Comparison of ENCODE assay signal across 8 cellular contexts in genomic region chr6:30060634-30060981, GRCh38. TPM values are rescaled to one million over a fixed set of nuclear protein-coding genes. Genes with fewer than 3 reads are reported as not detected.
A peak's percentile ranks its signal among the peaks of the same experiment; 100 is the strongest.
DNase-seq lines count a peak whose midpoint lies in the region; ATAC-seq, FAIRE-seq and TF ChIP-seq lines count a peak whose summit lies in the region.

No MANE protein-coding gene starts in this region.

- peak overlapping the region; percentile 84 for H4K8ac ChIP-seq in mesendoderm (ENCODE audit: low read depth, low read length)

- H4K5ac ChIP-seq in mesendoderm (ENCODE audit: low read length) = peak overlapping the region; percentile 47

- H3K27ac ChIP-seq in ectodermal cell (ENCODE audit: insufficient read depth, low read depth, low read length, poor library complexity, severe bottlenecking) (peak overlapping the region; percentile 54), mesendoderm (ENCODE audit: low read depth, low read length) (no peak overlapping the region), transverse colon (peak overlapping the region; percentile 91 to 95 (median 94))

- ATAC-seq in HG02642 (IDR thresholded peaks at IDR 0.05; ENCODE audit: poor library complexity, unreplicated experiment) = peak; percentile 20

- no peak for TF ChIP-seq POLR2A in GM12891 (IDR thresholded peaks at IDR 0.05; ENCODE audit: low read depth, low read length)
- no peak for TF ChIP-seq POLR2A in transverse colon (IDR thresholded peaks at IDR 0.05)

- H3K9ac ChIP-seq in mesendoderm (ENCODE audit: low read length) = peak overlapping the region; percentile 81

- H3K4me1 ChIP-seq in ectodermal cell (ENCODE audit: control insufficient read depth, insufficient read depth, low read length) (peaks cover 10% of the 10 kb centered on the region), mesendoderm (ENCODE audit: control insufficient read depth, low read depth, low read length) (peaks cover 4% of the 10 kb centered on the region), transverse colon (peaks cover 7 to 41% (median 16%) of the 10 kb centered on the region in 4 donors)

- 1% methylated on average over 20 of the region's 20 CpGs for WGBS in ectodermal cell, 2 experiments
- WGBS in mesendoderm (ENCODE audit: extremely low coverage, insufficient coverage, low lambda C conversion rate) = no CpG with 5 or more reads among the region's 20 CpGs
- 0 to 1% methylated on average over 11 to 20 of the region's 20 CpGs for WGBS in transverse colon (ENCODE audit: low coverage in 1 of 2), 2 donors

- FAIRE-seq in GM12891 (lab: Jason Lieb, UNC) = peak; percentile 13

- H3K36me3 ChIP-seq in ectodermal cell (ENCODE audit: control insufficient read depth, insufficient read depth, low read length) (no peaks in the 10 kb centered on the region), mesendoderm (ENCODE audit: control insufficient read depth, insufficient read depth, low read length) (no peaks in the 10 kb centered on the region), transverse colon (peaks cover 0 to 11% (median 0%) of the 10 kb centered on the region in 4 donors)

- no peak overlapping the region for H2AK5ac ChIP-seq in mesendoderm (ENCODE audit: low read length)

- H3K4ac ChIP-seq in mesendoderm (ENCODE audit: low read depth, low read length) = no peak overlapping the region

- no peak overlapping the region for H2BK5ac ChIP-seq in mesendoderm (ENCODE audit: low read length)

- no peak overlapping the region for H3K18ac ChIP-seq in mesendoderm (ENCODE audit: low read length)

- H3K27me3 ChIP-seq in ectodermal cell (ENCODE audit: control insufficient read depth, insufficient read depth, low read length, poor library complexity, severe bottlenecking) (no peaks in the 10 kb centered on the region), mesendoderm (ENCODE audit: insufficient read depth, low read length, poor library complexity) (no peaks in the 10 kb centered on the region), transverse colon (no peaks in the 10 kb centered on the region)

- H2BK15ac ChIP-seq in mesendoderm (replicated peaks; ENCODE audit: low read depth) = no peak overlapping the region

- TF ChIP-seq EP300 in transverse colon (IDR thresholded peaks at IDR 0.05; ENCODE audit: low read depth) = no peak

- H3K56ac ChIP-seq in mesendoderm (ENCODE audit: low read length) = peak overlapping the region; percentile 92

- H3K4me2 ChIP-seq in mesendoderm (ENCODE audit: low read length) = peak overlapping the region; percentile 79

- in situ Hi-C loops in transverse colon (cut with MboI; ENCODE audit: low pct_ligation_motif_present in 1 of 4, low pct_unique_long_range_greater_than_20kb in 1 of 4, low sequenced_read_pairs in 3 of 4) = no loop called here

- intact Hi-C loops in transverse colon (cut with DNase I; ENCODE audit: low total_unique reads) = no loop called here

- peaks cover 4% of the 10 kb centered on the region for H3K79me2 ChIP-seq in mesendoderm (ENCODE audit: control insufficient read depth, insufficient read depth, low read length)

- H3K9me3 ChIP-seq in ectodermal cell (ENCODE audit: control insufficient read depth, low read length) (no peaks in the 10 kb centered on the region), transverse colon (no peaks in the 10 kb centered on the region)

- DNase-seq in GM12891 (ENCODE audit: insufficient read length, low spot score) = no peak
- peak; percentile 33 for DNase-seq in RPMI8226
- DNase-seq in mesendoderm = peak; percentile 43
- peak; percentile 33 for DNase-seq in transverse colon
- no peak for DNase-seq in COR-L47 (lab: John Stamatoyannopoulos, UW)
- no peak for DNase-seq in OCI-M1 (lab: John Stamatoyannopoulos, UW)

- no peak overlapping the region for H3K23ac ChIP-seq in mesendoderm (ENCODE audit: low read length)

- no peak overlapping the region for H2BK120ac ChIP-seq in mesendoderm (ENCODE audit: low read depth, low read length)

- H3K4me3 ChIP-seq in ectodermal cell (ENCODE audit: insufficient read depth, low read depth, low read length) (peak overlapping the region; percentile 100), mesendoderm (ENCODE audit: low read length) (peak overlapping the region; percentile 76), transverse colon (peak overlapping the region; percentile 56 to 87 (median 76))

- TF ChIP-seq CTCF in transverse colon (IDR thresholded peaks at IDR 0.05) = no peak

- H3K79me1 ChIP-seq in mesendoderm (ENCODE audit: low read length) = peaks cover 8% of the 10 kb centered on the region

TF ChIP-seq in GM12891, 5 proteins besides CTCF, POLR2A, EP300 and RAD21:
- no peak for TF ChIP-seq TAF1 (IDR thresholded peaks at IDR 0.05; ENCODE audit: low read depth, low read length)

RNA-seq across cellular contexts. Expression of gene POLR1H, which starts 0.5 kb away (rescaled TPM):
- 41.2 TPM for polyA plus RNA-seq in GM12891 (2012; ENCODE audit: low read depth, missing spikeins)
- 34.9 TPM for polyA plus RNA-seq in ectodermal cell (2013, experiment 1 of 4)
- 33.7 TPM for polyA plus RNA-seq in ectodermal cell (2013, experiment 2 of 4)
- 36.9 TPM for polyA plus RNA-seq in ectodermal cell (2013, experiment 3 of 4)
- polyA plus RNA-seq in ectodermal cell (2013, experiment 4 of 4) = 37.9 TPM
- 69.5 TPM for polyA plus RNA-seq in mesendoderm (2013, experiment 1 of 2)
- polyA plus RNA-seq in mesendoderm (2013, experiment 2 of 2) = 68.9 TPM
- 10 to 100 TPM in 3 of 4 donors, not detected in 1; 12.3 to 36.2 (median 21.6) TPM for total RNA-seq in transverse colon

RNA-seq across cellular contexts. Expression of gene PPP1R11, which starts 6.4 kb away (rescaled TPM):
- polyA plus RNA-seq in GM12891 (2012; ENCODE audit: low read depth, missing spikeins) = 22.0 TPM
- polyA plus RNA-seq in ectodermal cell (2013, experiment 1 of 4) = 57.1 TPM
- polyA plus RNA-seq in ectodermal cell (2013, experiment 2 of 4) = 58.1 TPM
- polyA plus RNA-seq in ectodermal cell (2013, experiment 3 of 4) = 45.4 TPM
- polyA plus RNA-seq in ectodermal cell (2013, experiment 4 of 4) = 54.5 TPM
- polyA plus RNA-seq in mesendoderm (2013, experiment 1 of 2) = 35.2 TPM
- 33.4 TPM for polyA plus RNA-seq in mesendoderm (2013, experiment 2 of 2)
- total RNA-seq in transverse colon = 100 to 1,000 TPM in 1 of 4 donors, 10 to 100 TPM in 3; 55.3 to 276 (median 79.1) TPM

RNA-seq across cellular contexts. Expression of gene RNF39, which starts 15.0 kb away (rescaled TPM):
- 0.14 TPM for polyA plus RNA-seq in GM12891 (2012; ENCODE audit: low read depth, missing spikeins)
- polyA plus RNA-seq in ectodermal cell (2013, experiment 1 of 4) = not detected
- polyA plus RNA-seq in ectodermal cell (2013, experiment 2 of 4) = not detected
- polyA plus RNA-seq in ectodermal cell (2013, experiment 3 of 4) = 0.11 TPM
- 0.12 TPM for polyA plus RNA-seq in ectodermal cell (2013, experiment 4 of 4)
- polyA plus RNA-seq in mesendoderm (2013, experiment 1 of 2) = 0.13 TPM
- 0.13 TPM for polyA plus RNA-seq in mesendoderm (2013, experiment 2 of 2)
- total RNA-seq in transverse colon = under 1 TPM in 2 of 4 donors, not detected in 2; 0.27 to 0.95 TPM

RNA-seq across cellular contexts. Expression of gene TRIM31, which starts 52.3 kb away (rescaled TPM):
- polyA plus RNA-seq in GM12891 (2012; ENCODE audit: low read depth, missing spikeins) = 0.14 TPM
- not detected for polyA plus RNA-seq in ectodermal cell (2013, experiment 1 of 4)
- polyA plus RNA-seq in ectodermal cell (2013, experiment 2 of 4) = not detected
- polyA plus RNA-seq in ectodermal cell (2013, experiment 3 of 4) = not detected
- polyA plus RNA-seq in ectodermal cell (2013, experiment 4 of 4) = not detected
- polyA plus RNA-seq in mesendoderm (2013, experiment 1 of 2) = not detected
- polyA plus RNA-seq in mesendoderm (2013, experiment 2 of 2) = not detected
- total RNA-seq in transverse colon = 100 to 1,000 TPM in 2 of 4 donors, 10 to 100 TPM in 1, 1 to 10 TPM in 1; 3.4 to 221 (median 151) TPM

Comparison
In these comparisons a context has a peak if more than half of its experiments do, and no peak if none do; other contexts are left out.
1. DNase-seq: peak in RPMI8226 (single experiment), mesendoderm (single experiment) and transverse colon (single experiment); none in GM12891 (single experiment), COR-L47 (single experiment) and OCI-M1 (single experiment).
2. Peak in every context shown above with its lines, with median percentiles within 50 percentile points of each other: H3K4me3 ChIP-seq.